24 cellular contexts compared by ENCODE assay signal in the genomic region with DNA sequence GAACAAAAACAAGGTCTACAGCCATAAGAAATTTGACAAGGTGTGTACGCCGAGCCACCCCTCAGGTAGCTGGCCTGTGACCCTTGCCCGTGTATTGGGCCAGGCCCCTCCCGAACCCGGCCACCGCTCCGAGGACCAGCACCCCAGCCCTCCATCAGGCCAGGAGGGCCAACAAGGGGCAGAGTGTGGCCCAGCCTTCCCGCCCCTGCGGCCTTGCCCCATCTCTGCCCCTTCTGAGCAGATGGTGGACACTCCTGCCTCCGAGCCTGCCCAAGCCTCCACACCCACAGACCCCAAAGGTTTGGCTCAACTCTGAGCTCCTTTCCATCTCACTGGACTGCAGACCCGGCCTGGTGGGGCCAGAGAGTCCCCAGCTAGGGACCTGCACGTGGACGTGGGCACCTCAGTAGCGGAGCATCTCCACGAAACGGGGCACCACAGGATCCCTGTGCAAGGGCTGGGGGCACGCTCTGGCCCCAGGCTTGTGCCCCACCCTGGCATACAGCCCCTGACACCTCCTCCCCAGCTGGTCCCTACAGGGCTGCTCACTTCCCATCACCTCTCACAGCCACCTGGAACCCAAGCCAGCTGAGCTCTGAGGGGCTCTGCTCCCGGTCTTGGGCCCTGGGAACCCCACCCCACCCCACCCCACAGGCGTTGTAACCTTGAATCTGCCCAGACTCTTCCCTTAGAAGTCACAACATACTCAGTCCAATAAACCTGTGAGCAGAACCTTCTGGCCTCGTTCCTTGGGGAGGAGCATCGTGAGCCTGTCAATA. TPM values are rescaled to one million over a fixed set of nuclear protein-coding genes. Genes with fewer than 3 reads are reported as not detected.
DNase-seq lines count a peak whose midpoint lies in the region; ATAC-seq and TF ChIP-seq lines count a peak whose summit lies in the region.
"Had no signal": no experiment of that assay in that cellular context is flagged by ENCODE, and none has a peak within 500 bp of the region (broad histone marks: within the 10 kb centered on the region; RNA-seq: fewer than 3 reads in every experiment).

No MANE protein-coding gene starts in this region.

- peak; percentile 4 for TF ChIP-seq POLR2A in NB4 (IDR thresholded peaks at IDR 0.05; ENCODE audit: extremely low read depth, insufficient read length)

- H3K36me3 ChIP-seq in endodermal cell (ENCODE audit: control insufficient read depth, insufficient read depth, low read length) (peaks cover 28% of the 10 kb centered on the region), neural progenitor cell (no peaks in the 10 kb centered on the region), Karpas-422 (ENCODE audit: insufficient read depth, low read length) (0 out of 2 replicates have a peak, but pooled peaks cover 3% of the 10 kb centered on the region)
- H3K36me3 ChIP-seq: cardiac muscle cell had no signal

- TF ChIP-seq CTCF in AG04450 (IDR thresholded peaks at IDR 0.05; ENCODE audit: low read depth, low read length) (no peak), NB4 (IDR thresholded peaks at IDR 0.05; ENCODE audit: low read depth, low read length) (no peak), endodermal cell (conservative IDR thresholded peaks at IDR 0.05) (no peak), neural progenitor cell (IDR thresholded peaks at IDR 0.05) (no peak), MCF 10A (IDR thresholded peaks at IDR 0.05; ENCODE audit: unreplicated experiment) (no peak)

- H3K4me1 ChIP-seq in endodermal cell (ENCODE audit: control insufficient read depth, insufficient read depth, low read length) (no peaks in the 10 kb centered on the region), neural progenitor cell (no peaks in the 10 kb centered on the region), Karpas-422 (ENCODE audit: low read length) (no peaks in the 10 kb centered on the region; the same call in 1 of the 2 replicates)

- intact Hi-C loops in MCF 10A (cut with micrococcal nuclease), result no loop called here

- no peak overlapping the region for H3K9ac ChIP-seq in endodermal cell (ENCODE audit: extremely low read depth, low read length, poor library complexity, severe bottlenecking)
- no peak overlapping the region for H3K9ac ChIP-seq in neural progenitor cell
- no peak overlapping the region for H3K9ac ChIP-seq in Karpas-422 (ENCODE audit: low read length)

- CTCF ChIA-PET in AG04450 (lab: Charles Lee) (interaction anchor here (1.2 to 2.9 kb wide), 3 partner anchors 17 to 207 kb away, joined by 4 to 9 read pairs (median 6); no protein-coding TSS in a partner anchor), MCF 10A (lab: Yijun Ruan, JAX) (no interaction called here)

- H3K27ac Mint-ChIP-seq in endodermal cell (peak overlapping the region; percentile 14), neural progenitor cell (peak overlapping the region; percentile 26), MCF 10A (ENCODE audit: low read depth, unreplicated experiment) (no peak overlapping the region)
- peak overlapping the region in 1 of 2 donors; percentile 34 for H3K27ac Mint-ChIP-seq in stimulated activated naive CD8-positive, alpha-beta T cell treated with anti-CD3 and anti-CD28 coated beads, Interleukin-15, amount 100 ng/mL, for 72 hours
- H3K27ac Mint-ChIP-seq: activated T-helper 2 cell treated with anti-CD3 and anti-CD28 coated beads, Interferon-gamma antibody, Interleukin-2, Interleukin-4, amounts not matched to agents 10 μg/mL and 5 μg/mL and 100 μg/mL, durations not matched to agents 14 hours and 24 hours and 36 hours had no signal

- H3K36me3 Mint-ChIP-seq in endodermal cell (ENCODE audit: low read depth) (peaks cover 24% of the 10 kb centered on the region), neural progenitor cell (peaks cover 5% of the 10 kb centered on the region), MCF 10A (ENCODE audit: insufficient read depth, unreplicated experiment) (peaks cover 11% of the 10 kb centered on the region)

- no peak overlapping the region for H3K4me3 Mint-ChIP-seq in endodermal cell
- no peak overlapping the region for H3K4me3 Mint-ChIP-seq in neural progenitor cell
- H3K4me3 Mint-ChIP-seq in MCF 10A (ENCODE audit: unreplicated experiment), result no peak overlapping the region
- H3K4me3 Mint-ChIP-seq in stimulated activated naive CD8-positive, alpha-beta T cell treated with anti-CD3 and anti-CD28 coated beads, Interleukin-15, amount 100 ng/mL, for 72 hours, result no peak overlapping the region
- H3K4me3 Mint-ChIP-seq: CD8-positive, alpha-beta memory T cell had no signal

- H3K9me3 ChIP-seq in AG04450 (ENCODE audit: control insufficient read depth, insufficient read depth, low read length) (peaks cover 8% of the 10 kb centered on the region), endodermal cell (ENCODE audit: control insufficient read depth, low read length) (peaks cover 12% of the 10 kb centered on the region), neural progenitor cell (ENCODE audit: low read depth) (peaks cover 9% of the 10 kb centered on the region), Karpas-422 (ENCODE audit: low read length) (no peaks in the 10 kb centered on the region)
- H3K9me3 ChIP-seq: adrenal gland had no signal

- H4K20me1 ChIP-seq in neural progenitor cell (ENCODE audit: low read depth) (peaks cover 26% of the 10 kb centered on the region), Karpas-422 (ENCODE audit: insufficient read depth, low read depth, low read length) (no peaks in the 10 kb centered on the region)

- peak overlapping the region; percentile 68 for H3K27ac ChIP-seq in AG04450 (ENCODE audit: low read depth, low read length)
- no peak overlapping the region for H3K27ac ChIP-seq in endodermal cell (ENCODE audit: low read depth, low read length)
- H3K27ac ChIP-seq in neural progenitor cell, result no peak overlapping the region
- no peak overlapping the region for H3K27ac ChIP-seq in Karpas-422 (ENCODE audit: low read length)
- H3K27ac ChIP-seq: cardiac muscle cell, GM23248 had no signal

- no TSS peak for BruUV-seq in MCF 10A (replicated peaks; lab: Mats Ljungman, UMichigan)

- DNase-seq in AG04450 (ENCODE audit: low read depth, low spot score) (no peak), NB4 (ENCODE audit: low read depth) (no peak), endodermal cell (no peak), neural progenitor cell (ENCODE audit: low spot score) (no peak), MCF 10A (ENCODE audit: unreplicated experiment) (no peak), Karpas-422 (no peak)
- DNase-seq in stimulated activated naive CD8-positive, alpha-beta T cell treated with anti-CD3 and anti-CD28 coated beads, Interleukin-15, amount 100 ng/mL, for 72 hours, result no peak
- DNase-seq: activated CD4-positive, CD25-positive, alpha-beta regulatory T cell; DMS79 treated with DMSO at 0.1 percent for 48 hours; NCI-H1417 treated with DMSO at 0.1 percent for 48 hours; NCI-H2171; NCI-H774; Peyer's patch; spleen; stimulated activated CD8-positive, alpha-beta memory T cell treated with anti-CD3 and anti-CD28 coated beads, Interleukin-4, amount 100 ng/mL, for 48 hours had no signal

- POLR2A ChIA-PET in AG04450 (lab: Yijun Ruan, JAX), result interaction anchor here (0.9 kb wide), 1 partner anchor 12 kb away, joined by 4 read pairs; the partner anchor contains the start of gene LRCOL1
- POLR2A ChIA-PET in MCF 10A (lab: Yijun Ruan, JAX), result interaction anchor here (1.2 kb wide), 1 partner anchor 10 kb away, joined by 4 read pairs; no protein-coding TSS in a partner anchor

- H3K27me3 ChIP-seq in AG04450 (ENCODE audit: control insufficient read depth, insufficient read depth, low read length) (peaks cover 27% of the 10 kb centered on the region), endodermal cell (ENCODE audit: control insufficient read depth, insufficient read depth, low read length, poor library complexity, severe bottlenecking) (peaks cover 32% of the 10 kb centered on the region), neural progenitor cell (peaks cover 48% of the 10 kb centered on the region), Karpas-422 (ENCODE audit: low read length) (no peaks in the 10 kb centered on the region)

- H3K4me2 ChIP-seq in neural progenitor cell (no peak overlapping the region), Karpas-422 (ENCODE audit: low read depth, low read length, poor library complexity, severe bottlenecking) (no peak overlapping the region)

- H3K9me3 Mint-ChIP-seq in endodermal cell (peaks cover 14% of the 10 kb centered on the region), neural progenitor cell (peaks cover 10% of the 10 kb centered on the region), MCF 10A (ENCODE audit: unreplicated experiment) (no peaks in the 10 kb centered on the region)
- H3K9me3 Mint-ChIP-seq in stimulated activated naive CD8-positive, alpha-beta T cell treated with anti-CD3 and anti-CD28 coated beads, Interleukin-15, amount 100 ng/mL, for 72 hours, result peaks cover 5 to 8% of the 10 kb centered on the region in 2 donors

- no peaks in the 10 kb centered on the region for H3K9me2 ChIP-seq in Karpas-422 (replicated peaks; ENCODE audit: insufficient read depth, low read length)

- H3K27me3 Mint-ChIP-seq in endodermal cell (ENCODE audit: insufficient read depth) (peaks cover 35% of the 10 kb centered on the region), neural progenitor cell (ENCODE audit: insufficient read depth, low read depth) (peaks cover 25% of the 10 kb centered on the region), MCF 10A (ENCODE audit: insufficient read depth, unreplicated experiment) (peaks cover 17% of the 10 kb centered on the region)
- H3K27me3 Mint-ChIP-seq in stimulated activated naive CD8-positive, alpha-beta T cell treated with anti-CD3 and anti-CD28 coated beads, Interleukin-15, amount 100 ng/mL, for 72 hours, result peaks cover 31% of the 10 kb centered on the region

- peaks cover 4% of the 10 kb centered on the region for H3F3A ChIP-seq in neural progenitor cell (ENCODE audit: low read depth)

- H3K4me3 ChIP-seq in AG04450 (ENCODE audit: low read depth, low read length) (no peak overlapping the region), NB4 (ENCODE audit: low read depth, low read length) (no peak overlapping the region), endodermal cell (ENCODE audit: low read length) (no peak overlapping the region), neural progenitor cell (no peak overlapping the region), Karpas-422 (ENCODE audit: low read length) (no peak overlapping the region)
- H3K4me3 ChIP-seq: adrenal gland, cardiac muscle cell, GM23248, Peyer's patch, spleen had no signal

- ATAC-seq in stimulated activated naive CD8-positive, alpha-beta T cell treated with anti-CD3 and anti-CD28 coated beads, Interleukin-15, amount 100 ng/mL, for 72 hours, result no peak
- no peak for ATAC-seq in GM19324 (IDR thresholded peaks at IDR 0.05; ENCODE audit: low FRiP score, unreplicated experiment)

- H3K79me2 ChIP-seq in neural progenitor cell (ENCODE audit: low read depth) (no peaks in the 10 kb centered on the region), Karpas-422 (ENCODE audit: low read length) (no peaks in the 10 kb centered on the region)

- WGBS in endodermal cell (ENCODE audit: insufficient coverage in 1 of 2, insufficient read length in 1 of 2), 2 experiments, result 93 to 99% methylated on average over 14 to 21 of the region's 21 CpGs

- no peaks in the 10 kb centered on the region for H3K4me1 Mint-ChIP-seq in endodermal cell
- H3K4me1 Mint-ChIP-seq in neural progenitor cell, result peaks cover 15% of the 10 kb centered on the region
- H3K4me1 Mint-ChIP-seq in MCF 10A (ENCODE audit: insufficient read depth, unreplicated experiment), result peaks cover 10% of the 10 kb centered on the region
- peaks cover 17% of the 10 kb centered on the region for H3K4me1 Mint-ChIP-seq in stimulated activated naive CD8-positive, alpha-beta T cell treated with anti-CD3 and anti-CD28 coated beads, Interleukin-15, amount 100 ng/mL, for 72 hours

- H2AFZ ChIP-seq in neural progenitor cell (replicated peaks) (no peak overlapping the region), Karpas-422 (ENCODE audit: low read length) (no peak overlapping the region)
- H2AFZ ChIP-seq: GM23248 had no signal

RNA-seq across cellular contexts. Expression of gene P2RX2, which starts 3.3 kb away (rescaled TPM):
- polyA plus RNA-seq in AG04450 (2011; rRNA removed), result not detected in 2 replicates
- polyA minus RNA-seq in AG04450 (2011; rRNA and poly(A)+ RNA removed), result not detected in 2 replicates
- total RNA-seq in endodermal cell, result 1 to 10 TPM in 1 of 2 donors, under 1 TPM in 1; 0.97 to 2.8 TPM
- polyA plus RNA-seq in endodermal cell (2013, experiment 1 of 2), result 0.39 TPM
- polyA plus RNA-seq in endodermal cell (2013, experiment 2 of 2), result 0.12 TPM
- 0.15 TPM in 1 of 2 replicates, not detected in the other for total RNA-seq in neural progenitor cell (ENCODE audit: low replicate concordance)
- not detected in 2 replicates for total RNA-seq in MCF 10A (2022)
- total RNA-seq in Karpas-422 (2014; rRNA removed; shearing (Covaris generic); ENCODE audit: low replicate concordance), result not detected in 2 replicates
- total RNA-seq: activated T-helper 2 cell treated with anti-CD3 and anti-CD28 coated beads, Interferon-gamma antibody, Interleukin-2, Interleukin-4, amounts not matched to agents 10 μg/mL and 5 μg/mL and 100 μg/mL, durations not matched to agents 14 hours and 24 hours and 36 hours; cardiac muscle cell; CD8-positive, alpha-beta memory T cell; epithelial cell of proximal tubule; GM23248; SK-MEL-5 had no signal
- polyA plus RNA-seq: cardiac muscle cell; CD8-positive, alpha-beta memory T cell; GM23248; neural cell had no signal

RNA-seq across cellular contexts. Expression of gene LRCOL1, which starts 11.5 kb away (rescaled TPM):
- 0.11 and 0.35 TPM in 2 replicates for polyA plus RNA-seq in AG04450 (2011; rRNA removed)
- not detected in 2 replicates for polyA minus RNA-seq in AG04450 (2011; rRNA and poly(A)+ RNA removed)
- total RNA-seq in endodermal cell (not detected), neural progenitor cell (ENCODE audit: low replicate concordance) (0.34 TPM in 1 of 2 replicates, not detected in the other), MCF 10A (2022) (not detected in 2 replicates)
- 0.36 TPM for polyA plus RNA-seq in endodermal cell (2013, experiment 1 of 2)
- polyA plus RNA-seq in endodermal cell (2013, experiment 2 of 2), result 0.50 TPM
- total RNA-seq in Karpas-422 (2014; rRNA removed; shearing (Covaris generic); ENCODE audit: low replicate concordance), result not detected in 2 replicates
- total RNA-seq: activated T-helper 2 cell treated with anti-CD3 and anti-CD28 coated beads, Interferon-gamma antibody, Interleukin-2, Interleukin-4, amounts not matched to agents 10 μg/mL and 5 μg/mL and 100 μg/mL, durations not matched to agents 14 hours and 24 hours and 36 hours; cardiac muscle cell; CD8-positive, alpha-beta memory T cell; epithelial cell of proximal tubule; GM23248; Peyer's patch; SK-MEL-5 had no signal
- polyA plus RNA-seq: cardiac muscle cell; CD8-positive, alpha-beta memory T cell; GM23248; neural cell had no signal
